ENCODE assay signal across 34 cellular contexts in genomic region chr4:170068438-170069128, GRCh38. TPM values are rescaled to one million over a fixed set of nuclear protein-coding genes. Genes with fewer than 3 reads are reported as not detected.
"Had no signal": no experiment of that assay in that cellular context is flagged by ENCODE, and none has a peak within 500 bp of the region (broad histone marks: within the 10 kb centered on the region; RNA-seq: fewer than 3 reads in every experiment).

No MANE protein-coding gene starts in this region.

- H3K9me3 ChIP-seq: adrenal gland had no signal

- H3K4me1 ChIP-seq: adrenal gland had no signal

- H3K4me3 ChIP-seq: adrenal gland, cardiac muscle cell had no signal

- H3K27me3 ChIP-seq: adrenal gland, cardiac muscle cell had no signal

- ATAC-seq: activated CD8-positive, alpha-beta T cell treated with anti-CD3 and anti-CD28 coated beads for 36 hours; activated naive CD4-positive, alpha-beta T cell treated with anti-CD3 and anti-CD28 coated beads, Interleukin-2, amount 50 U/mL, for 72 hours; activated T-cell treated with anti-CD3 and anti-CD28 coated beads, Interleukin-2, amount 50 U/mL, for 4 hours; activated T-cell treated with anti-CD3 and anti-CD28 coated beads, Interleukin-2, amount 50 U/mL, for 72 hours; activated T-helper 17 cell treated with anti-CD3 and anti-CD28 coated beads, Interleukin-2, amount 50 U/mL, for 72 hours had no signal

- H3K27ac ChIP-seq: adrenal gland, cardiac muscle cell, VCaP had no signal

- H3K36me3 ChIP-seq: adrenal gland had no signal

- DNase-seq: activated B cell treated with CpG ODN at 0.5 μM for 24 hours; activated CD4-positive, alpha-beta memory T cell treated with anti-CD3 and anti-CD28 coated beads for 36 hours; activated CD4-positive, alpha-beta T cell treated with anti-CD3 and anti-CD28 coated beads for 4 hours; activated CD4-positive, alpha-beta T cell treated with anti-CD3 and anti-CD28 coated beads, Interleukin-2, amount 10 ng/mL, durations not matched to agents 24 days and 14 days; activated CD4-positive, alpha-beta T cell treated with anti-CD3 and anti-CD28 coated beads, Interleukin-2, amount 50 U/mL, for 1 hour; activated CD4-positive, alpha-beta T cell treated with anti-CD3 and anti-CD28 coated beads, Interleukin-2, amount 50 U/mL, for 4 hours; activated CD4-positive, CD25-positive, alpha-beta regulatory T cell treated with anti-CD3 and anti-CD28 coated beads, Interleukin-2, amount 50 U/mL, for 72 hours; activated CD8-positive, alpha-beta memory T cell treated with anti-CD3 and anti-CD28 coated beads, Interleukin-2, amount 50 U/mL, for 4 hours; activated CD8-positive, alpha-beta T cell treated with anti-CD3 and anti-CD28 coated beads for 36 hours; activated effector memory CD4-positive, alpha-beta T cell treated with anti-CD3 and anti-CD28 coated beads, Interleukin-2, amount 50 U/mL, for 16 hours; activated gamma-delta T cell treated with Interleukin-2 at 50 U/mL for 16 hours; activated naive CD4-positive, alpha-beta T cell; activated naive CD4-positive, alpha-beta T cell treated with anti-CD3 and anti-CD28 coated beads for 36 hours; activated naive CD4-positive, alpha-beta T cell treated with anti-CD3 and anti-CD28 coated beads, Interleukin-2, amount 50 U/mL, for 16 hours; activated naive CD8-positive, alpha-beta T cell treated with anti-CD3 and anti-CD28 coated beads for 36 hours; activated T-cell treated with anti-CD3 and anti-CD28 coated beads for 4 hours; activated T-cell treated with anti-CD3 and anti-CD28 coated beads, Interleukin-2, amount 50 U/mL, for 1 hour; activated T-cell treated with anti-CD3 and anti-CD28 coated beads, Interleukin-2, amount 50 U/mL, for 4 hours; activated T-cell treated with anti-CD3 and anti-CD28 coated beads, Interleukin-2, amount 50 U/mL, for 72 hours; adrenal gland; amniotic stem cell; aorta; caudate nucleus; SW 1271; T-helper 1 cell; T-helper 2 cell; T-helper 9 cell had no signal

- FAIRE-seq: bronchial epithelial cell, TTC549 had no signal

RNA-seq across cellular contexts. Expression of gene AADAT, which starts 21.2 kb away (rescaled TPM):
- total RNA-seq: activated B cell treated with CpG ODN at 0.5 μM for 24 hours; activated CD4-positive, alpha-beta memory T cell treated with anti-CD3 and anti-CD28 coated beads for 36 hours; activated CD4-positive, alpha-beta T cell treated with anti-CD3 and anti-CD28 coated beads, Interleukin-2, amount 10 ng/mL, durations not matched to agents 24 days and 14 days; activated CD8-positive, alpha-beta T cell treated with anti-CD3 and anti-CD28 coated beads for 36 hours; activated naive CD4-positive, alpha-beta T cell treated with anti-CD3 and anti-CD28 coated beads for 36 hours; activated naive CD4-positive, alpha-beta T cell treated with anti-CD3 and anti-CD28 coated beads, Interleukin-2, amount 50 U/mL, for 72 hours; activated T-cell treated with anti-CD3 and anti-CD28 coated beads, Interleukin-2, amount 50 U/mL, for 4 hours; activated T-helper 1 cell treated with anti-CD3 and anti-CD28 coated beads, Interleukin-12 subunit alpha, Interleukin-12 subunit beta, Interleukin-2, Interleukin-4 antibody, amounts not matched to agents 30 ng/mL and 10 ng/mL and 1 ng/mL, durations not matched to agents 14 hours and 24 hours and 36 hours; activated T-helper 17 cell treated with anti-CD3 and anti-CD28 coated beads, Interleukin-2, amount 50 U/mL, for 72 hours had no signal
